In the genomic region with DNA sequence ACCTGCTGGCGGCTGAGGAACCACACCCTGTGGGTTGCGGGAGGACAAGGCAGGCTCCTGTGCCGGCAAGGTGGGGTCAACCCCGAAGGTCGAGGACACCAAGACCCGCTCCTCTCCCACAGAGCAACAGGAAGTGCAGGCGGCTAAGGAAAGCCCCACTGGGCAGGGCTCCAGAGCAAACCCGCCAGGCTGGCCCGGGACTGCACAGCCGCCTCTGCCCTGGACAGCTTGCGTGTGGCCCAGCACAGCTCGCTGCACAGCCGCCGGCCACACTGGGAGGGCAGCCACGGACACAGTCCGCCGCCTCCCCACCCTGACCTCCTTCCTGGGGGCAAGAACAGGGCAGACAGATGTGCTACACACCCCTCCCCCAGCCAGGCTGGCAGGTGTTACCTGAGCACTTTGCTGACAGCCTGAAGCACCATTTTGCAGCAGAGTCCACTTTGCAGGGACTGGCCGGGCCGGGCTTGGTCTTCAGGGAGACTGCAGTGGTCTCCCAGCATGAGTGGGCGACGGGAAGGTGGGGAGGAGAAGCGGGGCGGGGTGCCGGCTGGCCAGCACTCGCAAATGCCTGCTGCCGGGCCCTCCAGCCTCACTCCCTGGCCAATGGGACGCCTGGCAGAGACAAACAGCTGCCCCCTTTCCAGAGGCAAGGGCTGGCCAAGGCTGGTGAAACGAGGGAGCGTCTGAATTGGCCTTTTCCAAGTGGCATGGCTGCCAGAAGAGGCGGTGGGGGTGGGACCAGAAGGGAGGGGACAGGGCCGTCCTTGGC, we compare ENCODE assay signal across 1 cellular context.
A peak's percentile ranks its signal among the peaks of the same experiment; 100 is the strongest.
TF ChIP-seq lines count a peak whose summit lies in the region.

A gene with protein sequence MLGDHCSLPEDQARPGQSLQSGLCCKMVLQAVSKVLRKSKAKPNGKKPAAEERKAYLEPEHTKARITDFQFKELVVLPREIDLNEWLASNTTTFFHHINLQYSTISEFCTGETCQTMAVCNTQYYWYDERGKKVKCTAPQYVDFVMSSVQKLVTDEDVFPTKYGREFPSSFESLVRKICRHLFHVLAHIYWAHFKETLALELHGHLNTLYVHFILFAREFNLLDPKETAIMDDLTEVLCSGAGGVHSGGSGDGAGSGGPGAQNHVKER (minus strand): TSS at position 726 of the 772 bp plus-strand sequence. CDS start 223 bp downstream, at position 503.

TF ChIP-seq in HepG2, 621 proteins besides CTCF, POLR2A, EP300 and RAD21 (continued from another document):
- TF ChIP-seq, protein P1, sequence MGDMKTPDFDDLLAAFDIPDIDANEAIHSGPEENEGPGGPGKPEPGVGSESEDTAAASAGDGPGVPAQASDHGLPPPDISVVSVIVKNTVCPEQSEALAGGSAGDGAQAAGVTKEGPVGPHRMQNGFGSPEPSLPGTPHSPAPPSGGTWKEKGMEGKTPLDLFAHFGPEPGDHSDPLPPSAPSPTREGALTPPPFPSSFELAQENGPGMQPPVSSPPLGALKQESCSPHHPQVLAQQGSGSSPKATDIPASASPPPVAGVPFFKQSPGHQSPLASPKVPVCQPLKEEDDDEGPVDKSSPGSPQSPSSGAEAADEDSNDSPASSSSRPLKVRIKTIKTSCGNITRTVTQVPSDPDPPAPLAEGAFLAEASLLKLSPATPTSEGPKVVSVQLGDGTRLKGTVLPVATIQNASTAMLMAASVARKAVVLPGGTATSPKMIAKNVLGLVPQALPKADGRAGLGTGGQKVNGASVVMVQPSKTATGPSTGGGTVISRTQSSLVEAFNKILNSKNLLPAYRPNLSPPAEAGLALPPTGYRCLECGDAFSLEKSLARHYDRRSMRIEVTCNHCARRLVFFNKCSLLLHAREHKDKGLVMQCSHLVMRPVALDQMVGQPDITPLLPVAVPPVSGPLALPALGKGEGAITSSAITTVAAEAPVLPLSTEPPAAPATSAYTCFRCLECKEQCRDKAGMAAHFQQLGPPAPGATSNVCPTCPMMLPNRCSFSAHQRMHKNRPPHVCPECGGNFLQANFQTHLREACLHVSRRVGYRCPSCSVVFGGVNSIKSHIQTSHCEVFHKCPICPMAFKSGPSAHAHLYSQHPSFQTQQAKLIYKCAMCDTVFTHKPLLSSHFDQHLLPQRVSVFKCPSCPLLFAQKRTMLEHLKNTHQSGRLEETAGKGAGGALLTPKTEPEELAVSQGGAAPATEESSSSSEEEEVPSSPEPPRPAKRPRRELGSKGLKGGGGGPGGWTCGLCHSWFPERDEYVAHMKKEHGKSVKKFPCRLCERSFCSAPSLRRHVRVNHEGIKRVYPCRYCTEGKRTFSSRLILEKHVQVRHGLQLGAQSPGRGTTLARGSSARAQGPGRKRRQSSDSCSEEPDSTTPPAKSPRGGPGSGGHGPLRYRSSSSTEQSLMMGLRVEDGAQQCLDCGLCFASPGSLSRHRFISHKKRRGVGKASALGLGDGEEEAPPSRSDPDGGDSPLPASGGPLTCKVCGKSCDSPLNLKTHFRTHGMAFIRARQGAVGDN (CRISPR knock-in tag; IDR thresholded peaks at IDR 0.05) = peak; percentile 30; the same call in 1 of the 2 replicates
- TF ChIP-seq, protein P2, sequence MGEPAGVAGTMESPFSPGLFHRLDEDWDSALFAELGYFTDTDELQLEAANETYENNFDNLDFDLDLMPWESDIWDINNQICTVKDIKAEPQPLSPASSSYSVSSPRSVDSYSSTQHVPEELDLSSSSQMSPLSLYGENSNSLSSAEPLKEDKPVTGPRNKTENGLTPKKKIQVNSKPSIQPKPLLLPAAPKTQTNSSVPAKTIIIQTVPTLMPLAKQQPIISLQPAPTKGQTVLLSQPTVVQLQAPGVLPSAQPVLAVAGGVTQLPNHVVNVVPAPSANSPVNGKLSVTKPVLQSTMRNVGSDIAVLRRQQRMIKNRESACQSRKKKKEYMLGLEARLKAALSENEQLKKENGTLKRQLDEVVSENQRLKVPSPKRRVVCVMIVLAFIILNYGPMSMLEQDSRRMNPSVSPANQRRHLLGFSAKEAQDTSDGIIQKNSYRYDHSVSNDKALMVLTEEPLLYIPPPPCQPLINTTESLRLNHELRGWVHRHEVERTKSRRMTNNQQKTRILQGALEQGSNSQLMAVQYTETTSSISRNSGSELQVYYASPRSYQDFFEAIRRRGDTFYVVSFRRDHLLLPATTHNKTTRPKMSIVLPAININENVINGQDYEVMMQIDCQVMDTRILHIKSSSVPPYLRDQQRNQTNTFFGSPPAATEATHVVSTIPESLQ (CRISPR knock-in tag; conservative IDR thresholded peaks at IDR 0.05) = no peak
- TF ChIP-seq RAD51 (IDR thresholded peaks at IDR 0.05; ENCODE audit: borderline replicate concordance) = no peak
- TF ChIP-seq, protein P3, sequence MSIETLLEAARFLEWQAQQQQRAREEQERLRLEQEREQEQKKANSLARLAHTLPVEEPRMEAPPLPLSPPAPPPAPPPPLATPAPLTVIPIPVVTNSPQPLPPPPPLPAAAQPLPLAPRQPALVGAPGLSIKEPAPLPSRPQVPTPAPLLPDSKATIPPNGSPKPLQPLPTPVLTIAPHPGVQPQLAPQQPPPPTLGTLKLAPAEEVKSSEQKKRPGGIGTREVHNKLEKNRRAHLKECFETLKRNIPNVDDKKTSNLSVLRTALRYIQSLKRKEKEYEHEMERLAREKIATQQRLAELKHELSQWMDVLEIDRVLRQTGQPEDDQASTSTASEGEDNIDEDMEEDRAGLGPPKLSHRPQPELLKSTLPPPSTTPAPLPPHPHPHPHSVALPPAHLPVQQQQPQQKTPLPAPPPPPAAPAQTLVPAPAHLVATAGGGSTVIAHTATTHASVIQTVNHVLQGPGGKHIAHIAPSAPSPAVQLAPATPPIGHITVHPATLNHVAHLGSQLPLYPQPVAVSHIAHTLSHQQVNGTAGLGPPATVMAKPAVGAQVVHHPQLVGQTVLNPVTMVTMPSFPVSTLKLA (IDR thresholded peaks at IDR 0.05) = no peak
- TF ChIP-seq SATB2 (CRISPR knock-in tag; IDR thresholded peaks at IDR 0.05) = no peak
- TF ChIP-seq ZNF556 (CRISPR knock-in tag; IDR thresholded peaks at IDR 0.05; ENCODE audit: borderline replicate concordance) = no peak
- TF ChIP-seq, protein P4, sequence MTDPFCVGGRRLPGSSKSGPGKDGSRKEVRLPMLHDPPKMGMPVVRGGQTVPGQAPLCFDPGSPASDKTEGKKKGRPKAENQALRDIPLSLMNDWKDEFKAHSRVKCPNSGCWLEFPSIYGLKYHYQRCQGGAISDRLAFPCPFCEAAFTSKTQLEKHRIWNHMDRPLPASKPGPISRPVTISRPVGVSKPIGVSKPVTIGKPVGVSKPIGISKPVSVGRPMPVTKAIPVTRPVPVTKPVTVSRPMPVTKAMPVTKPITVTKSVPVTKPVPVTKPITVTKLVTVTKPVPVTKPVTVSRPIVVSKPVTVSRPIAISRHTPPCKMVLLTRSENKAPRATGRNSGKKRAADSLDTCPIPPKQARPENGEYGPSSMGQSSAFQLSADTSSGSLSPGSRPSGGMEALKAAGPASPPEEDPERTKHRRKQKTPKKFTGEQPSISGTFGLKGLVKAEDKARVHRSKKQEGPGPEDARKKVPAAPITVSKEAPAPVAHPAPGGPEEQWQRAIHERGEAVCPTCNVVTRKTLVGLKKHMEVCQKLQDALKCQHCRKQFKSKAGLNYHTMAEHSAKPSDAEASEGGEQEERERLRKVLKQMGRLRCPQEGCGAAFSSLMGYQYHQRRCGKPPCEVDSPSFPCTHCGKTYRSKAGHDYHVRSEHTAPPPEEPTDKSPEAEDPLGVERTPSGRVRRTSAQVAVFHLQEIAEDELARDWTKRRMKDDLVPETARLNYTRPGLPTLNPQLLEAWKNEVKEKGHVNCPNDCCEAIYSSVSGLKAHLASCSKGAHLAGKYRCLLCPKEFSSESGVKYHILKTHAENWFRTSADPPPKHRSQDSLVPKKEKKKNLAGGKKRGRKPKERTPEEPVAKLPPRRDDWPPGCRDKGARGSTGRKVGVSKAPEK (CRISPR knock-in tag; IDR thresholded peaks at IDR 0.05; ENCODE audit: borderline replicate concordance) = no peak
- TF ChIP-seq ZNF24 (IDR thresholded peaks at IDR 0.05) = no peak
